1 cellular context compared by ENCODE assay signal in the genomic region with DNA sequence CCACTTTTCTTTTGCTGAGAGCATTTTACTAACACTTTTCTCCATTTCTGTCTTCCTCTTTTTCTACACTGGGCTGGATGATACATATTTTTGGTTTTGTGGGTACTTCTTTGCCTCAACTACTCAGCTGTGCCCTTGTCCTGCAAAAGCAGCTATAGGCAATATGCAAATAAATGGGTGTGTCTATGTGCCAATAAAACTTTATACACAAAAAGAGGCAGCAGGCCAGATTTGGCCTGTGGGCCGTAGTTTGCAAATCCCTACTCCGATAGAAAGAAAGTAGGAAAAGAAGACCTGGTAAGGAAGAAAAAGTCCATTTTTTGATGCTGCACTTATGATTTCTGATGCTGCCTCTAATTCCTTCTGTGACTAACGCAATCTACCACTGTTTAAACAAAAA.
TF ChIP-seq lines count a peak whose summit lies in the region.

No MANE protein-coding gene starts in this region.

TF ChIP-seq in GM12878, 131 proteins besides CTCF, POLR2A, EP300 and RAD21 (continued from another document):
- TF ChIP-seq, protein P1, sequence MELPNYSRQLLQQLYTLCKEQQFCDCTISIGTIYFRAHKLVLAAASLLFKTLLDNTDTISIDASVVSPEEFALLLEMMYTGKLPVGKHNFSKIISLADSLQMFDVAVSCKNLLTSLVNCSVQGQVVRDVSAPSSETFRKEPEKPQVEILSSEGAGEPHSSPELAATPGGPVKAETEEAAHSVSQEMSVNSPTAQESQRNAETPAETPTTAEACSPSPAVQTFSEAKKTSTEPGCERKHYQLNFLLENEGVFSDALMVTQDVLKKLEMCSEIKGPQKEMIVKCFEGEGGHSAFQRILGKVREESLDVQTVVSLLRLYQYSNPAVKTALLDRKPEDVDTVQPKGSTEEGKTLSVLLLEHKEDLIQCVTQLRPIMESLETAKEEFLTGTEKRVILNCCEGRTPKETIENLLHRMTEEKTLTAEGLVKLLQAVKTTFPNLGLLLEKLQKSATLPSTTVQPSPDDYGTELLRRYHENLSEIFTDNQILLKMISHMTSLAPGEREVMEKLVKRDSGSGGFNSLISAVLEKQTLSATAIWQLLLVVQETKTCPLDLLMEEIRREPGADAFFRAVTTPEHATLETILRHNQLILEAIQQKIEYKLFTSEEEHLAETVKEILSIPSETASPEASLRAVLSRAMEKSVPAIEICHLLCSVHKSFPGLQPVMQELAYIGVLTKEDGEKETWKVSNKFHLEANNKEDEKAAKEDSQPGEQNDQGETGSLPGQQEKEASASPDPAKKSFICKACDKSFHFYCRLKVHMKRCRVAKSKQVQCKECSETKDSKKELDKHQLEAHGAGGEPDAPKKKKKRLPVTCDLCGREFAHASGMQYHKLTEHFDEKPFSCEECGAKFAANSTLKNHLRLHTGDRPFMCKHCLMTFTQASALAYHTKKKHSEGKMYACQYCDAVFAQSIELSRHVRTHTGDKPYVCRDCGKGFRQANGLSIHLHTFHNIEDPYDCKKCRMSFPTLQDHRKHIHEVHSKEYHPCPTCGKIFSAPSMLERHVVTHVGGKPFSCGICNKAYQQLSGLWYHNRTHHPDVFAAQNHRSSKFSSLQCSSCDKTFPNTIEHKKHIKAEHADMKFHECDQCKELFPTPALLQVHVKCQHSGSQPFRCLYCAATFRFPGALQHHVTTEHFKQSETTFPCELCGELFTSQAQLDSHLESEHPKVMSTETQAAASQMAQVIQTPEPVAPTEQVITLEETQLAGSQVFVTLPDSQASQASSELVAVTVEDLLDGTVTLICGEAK (IDR thresholded peaks at IDR 0.05; ENCODE audit: borderline replicate concordance), result peak; percentile 71
